ENCODE assay signal across 9 cellular contexts in the genomic region with DNA sequence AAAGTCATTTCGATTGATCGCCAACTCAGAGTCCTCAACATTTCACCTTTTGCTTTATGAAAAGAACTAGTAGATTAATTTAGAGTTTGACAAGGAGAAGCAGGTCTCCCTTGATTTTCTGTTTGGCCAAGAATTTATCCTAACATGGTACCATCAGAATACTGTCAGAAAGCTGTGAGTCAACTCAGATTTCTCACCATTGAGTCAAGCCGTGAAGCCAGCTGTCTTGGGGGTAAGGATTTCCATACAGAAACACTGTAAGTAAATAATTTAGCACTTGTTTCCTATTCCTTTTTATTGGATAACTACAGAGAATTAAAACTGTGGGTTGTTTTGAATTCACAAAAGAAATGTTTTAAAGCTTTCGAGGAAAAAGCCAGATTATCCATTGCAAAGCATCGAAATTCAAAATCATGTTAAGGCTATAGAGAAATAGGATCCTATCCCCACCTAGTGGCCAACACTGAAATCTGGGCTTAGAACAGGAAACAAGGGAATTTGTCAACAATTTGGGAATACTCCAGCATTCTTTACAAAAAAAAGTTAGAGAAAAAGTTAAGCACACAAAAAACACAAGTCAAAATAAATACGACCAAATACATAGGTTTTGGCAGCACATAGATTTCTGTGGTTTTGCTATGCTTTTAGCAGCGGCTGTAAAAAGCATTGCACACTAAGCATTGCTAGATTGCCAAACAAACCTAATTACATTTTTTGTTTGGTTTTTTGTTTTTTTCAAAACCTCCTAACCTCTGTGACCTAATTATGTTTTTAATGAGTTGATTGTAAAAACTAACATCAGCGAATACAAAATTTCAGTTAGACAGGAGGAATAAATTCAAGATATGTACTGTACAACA. TPM values are rescaled to one million over a fixed set of nuclear protein-coding genes. Genes with fewer than 3 reads are reported as not detected.
DNase-seq lines count a peak whose midpoint lies in the region; ATAC-seq and TF ChIP-seq lines count a peak whose summit lies in the region.
"Had no signal": no experiment of that assay in that cellular context is flagged by ENCODE, and none has a peak within 500 bp of the region (broad histone marks: within the 10 kb centered on the region; RNA-seq: fewer than 3 reads in every experiment).

No MANE protein-coding gene starts in this region.

- WGBS in hepatocyte (ENCODE audit: low lambda C conversion rate, missing lambda C conversion rate) = 55% methylated on average over 8 of the region's 8 CpGs

- H4K20me1 ChIP-seq in hepatocyte (ENCODE audit: insufficient read depth, poor library complexity, severe bottlenecking) = no peaks in the 10 kb centered on the region

- H3K4me3 ChIP-seq in Jurkat, Clone E6-1 (ENCODE audit: low read length) = no peak overlapping the region
- H3K4me3 ChIP-seq in hepatocyte = no peak overlapping the region
- no peak overlapping the region for H3K4me3 ChIP-seq in tibial artery
- H3K4me3 ChIP-seq: SJCRH30 had no signal

- H3K79me2 ChIP-seq in hepatocyte = no peaks in the 10 kb centered on the region

- H2AFZ ChIP-seq in hepatocyte = no peak overlapping the region

- ATAC-seq in HG03159 (IDR thresholded peaks at IDR 0.05; ENCODE audit: unreplicated experiment) (no peak), GM18520 (IDR thresholded peaks at IDR 0.05; ENCODE audit: unreplicated experiment) (no peak)

- H3K27ac ChIP-seq in VCaP (no peak overlapping the region), hepatocyte (no peak overlapping the region), tibial artery (no peak overlapping the region)
- H3K27ac ChIP-seq: SJCRH30 had no signal

- peak; percentile 68 for DNase-seq in DMS53 (lab: John Stamatoyannopoulos, UW)
- DNase-seq in Jurkat, Clone E6-1 (ENCODE audit: low read depth, low spot score) = peak; percentile 10
- DNase-seq in hepatocyte (ENCODE audit: low spot score) = peak; percentile 71
- no peak for DNase-seq in tibial artery
- DNase-seq in activated naive CD4-positive, alpha-beta T cell (lab: John Stamatoyannopoulos, UW) = no peak

- peak; percentile 86 for TF ChIP-seq CTCF in VCaP (conservative IDR thresholded peaks at IDR 0.05)
- TF ChIP-seq CTCF in hepatocyte (IDR thresholded peaks at IDR 0.05; ENCODE audit: poor library complexity) = peak; percentile 79
- TF ChIP-seq CTCF in tibial artery (IDR thresholded peaks at IDR 0.05) = peak; percentile 76 to 79

- H3K9me2 ChIP-seq in hepatocyte (replicated peaks; ENCODE audit: insufficient read depth) = no peaks in the 10 kb centered on the region

- H3K9me3 ChIP-seq in hepatocyte (ENCODE audit: low read depth) (no peaks in the 10 kb centered on the region), tibial artery (peaks cover 0 to 9% (median 7%) of the 10 kb centered on the region in 3 donors)

- intact Hi-C loops in tibial artery (cut with DNase I; ENCODE audit: low total_unique reads) = no loop called here

- H3K4me1 ChIP-seq in hepatocyte (ENCODE audit: insufficient read depth) (no peaks in the 10 kb centered on the region), tibial artery (no peaks in the 10 kb centered on the region)

- no peak overlapping the region for H3K4me2 ChIP-seq in hepatocyte

- H3K27me3 ChIP-seq in hepatocyte (peaks cover 6% of the 10 kb centered on the region), tibial artery (peaks cover 0 to 38% of the 10 kb centered on the region in 2 donors)

- H3K36me3 ChIP-seq in hepatocyte (replicated peaks; ENCODE audit: insufficient read depth, low read depth) (no peaks in the 10 kb centered on the region), tibial artery (no peaks in the 10 kb centered on the region)
- H3K36me3 ChIP-seq: SJCRH30 had no signal

RNA-seq across cellular contexts. Expression of gene COL11A2, which starts 44.2 kb away (rescaled TPM):
- polyA plus RNA-seq in Jurkat, Clone E6-1 (2012; ENCODE audit: insufficient read depth, insufficient read length) = 2.7 TPM
- total RNA-seq in hepatocyte = 2.5 and 3.0 TPM in 2 replicates
- 4.2 and 4.7 TPM in 2 replicates for polyA plus RNA-seq in hepatocyte

RNA-seq across cellular contexts. Expression of gene RXRB, which starts 52.4 kb away (rescaled TPM):
- 45.5 TPM for polyA plus RNA-seq in Jurkat, Clone E6-1 (2012; ENCODE audit: insufficient read depth, insufficient read length)
- 14.2 and 17.0 TPM in 2 replicates for total RNA-seq in hepatocyte
- 24.6 and 29.8 TPM in 2 replicates for polyA plus RNA-seq in hepatocyte

RNA-seq across cellular contexts. Expression of gene SLC39A7, which starts 52.6 kb away (rescaled TPM):
- polyA plus RNA-seq in Jurkat, Clone E6-1 (2012; ENCODE audit: insufficient read depth, insufficient read length) = 81.6 TPM
- 118 and 130 TPM in 2 replicates for total RNA-seq in hepatocyte
- 46.4 and 55.0 TPM in 2 replicates for polyA plus RNA-seq in hepatocyte

RNA-seq across cellular contexts. Expression of gene HSD17B8, which starts 56.4 kb away (rescaled TPM):
- 16.4 TPM for polyA plus RNA-seq in Jurkat, Clone E6-1 (2012; ENCODE audit: insufficient read depth, insufficient read length)
- 6.0 and 7.8 TPM in 2 replicates for total RNA-seq in hepatocyte
- polyA plus RNA-seq in hepatocyte = 11.1 and 12.9 TPM in 2 replicates

Comparison
In these comparisons a context has a peak if more than half of its experiments do, and no peak if none do; other contexts are left out.
1. DNase-seq: peak in DMS53 (single experiment), Jurkat, Clone E6-1 (single experiment) and hepatocyte (single experiment); none in tibial artery (0 of 2) and activated naive CD4-positive, alpha-beta T cell (0 of 4).
2. Peak in every context shown above with its lines, with median percentiles within 50 percentile points of each other: CTCF ChIP-seq.